ENCODE assay signal across 15 cellular contexts in genomic region chr17:62591323-62591722, GRCh38.
"Had no signal": no experiment of that assay in that cellular context is flagged by ENCODE, and none has a peak within 500 bp of the region (broad histone marks: within the 10 kb centered on the region; RNA-seq: fewer than 3 reads in every experiment).

No MANE protein-coding gene starts in this region.

- DNase-seq: activated CD4-positive, alpha-beta T cell treated with anti-CD3 and anti-CD28 coated beads for 36 hours; activated CD4-positive, alpha-beta T cell treated with anti-CD3 and anti-CD28 coated beads, Interleukin-2, amount 50 U/mL, for 48 hours; activated T-cell treated with anti-CD3 and anti-CD28 coated beads for 4 hours; amniotic stem cell; caudate nucleus; dorsolateral prefrontal cortex; foreskin melanocyte; head of caudate nucleus; kidney glomerular epithelial cell; naive thymus-derived CD8-positive, alpha-beta T cell; pancreas; sigmoid colon; stimulated activated CD4-positive, alpha-beta T cell treated with anti-CD3 and anti-CD28 coated beads, Interleukin-4, amount 100 ng/mL, for 4 hours had no signal

- ATAC-seq: activated CD4-positive, alpha-beta T cell treated with anti-CD3 and anti-CD28 coated beads for 36 hours; naive thymus-derived CD8-positive, alpha-beta T cell; pancreas; stimulated activated memory B cell treated with anti-CD40 and anti-IgM and Interleukin-4, amounts not matched to agents 10 μg/mL and 1 μg/mL and 100 μg/mL, for 72 hours; WTC11 had no signal
